ENCODE assay signal across 8 cellular contexts in the genomic region with DNA sequence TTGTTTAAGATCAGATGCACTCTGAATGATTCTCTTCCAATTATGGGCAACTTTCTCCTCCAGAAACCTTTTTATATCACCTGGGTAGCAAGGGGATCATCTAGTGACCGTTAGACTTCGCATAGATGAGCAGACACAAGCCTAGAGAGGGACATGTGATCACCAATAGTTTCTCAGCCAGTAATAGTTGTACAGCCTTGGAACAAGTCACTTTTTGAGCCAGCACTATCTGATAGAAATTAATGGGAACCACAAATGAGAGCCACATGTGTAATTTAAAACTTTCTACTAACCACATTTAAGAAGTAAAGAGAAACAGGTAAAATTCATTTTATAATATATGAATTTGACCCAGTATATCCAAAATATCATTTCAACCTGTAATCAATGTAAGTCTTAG. TPM values are rescaled to one million over a fixed set of nuclear protein-coding genes. Genes with fewer than 3 reads are reported as not detected.
DNase-seq lines count a peak whose midpoint lies in the region; ATAC-seq and TF ChIP-seq lines count a peak whose summit lies in the region.

No MANE protein-coding gene starts in this region.

- H3K4me3 Mint-ChIP-seq in MCF 10A (ENCODE audit: unreplicated experiment), result peak overlapping the region; percentile 99
- peak overlapping the region; percentile 96 to 100 (median 99) for H3K4me3 Mint-ChIP-seq in naive thymus-derived CD4-positive, alpha-beta T cell

- CTCF ChIA-PET in MCF 10A (lab: Yijun Ruan, JAX), result no interaction called here
- CTCF ChIA-PET in naive thymus-derived CD4-positive, alpha-beta T cell (lab: Charles Lee), result no interaction called here

- H3K4me1 ChIP-seq in HUES6 (ENCODE audit: control insufficient read depth, insufficient read depth, low read length), result no peaks in the 10 kb centered on the region
- H3K4me1 ChIP-seq in naive thymus-derived CD4-positive, alpha-beta T cell (ENCODE audit: control insufficient read depth in 2 of 2, insufficient read depth in 2 of 2, low read length in 2 of 2), result peaks cover 9 to 20% of the 10 kb centered on the region in 2 donors

- peaks cover 26% of the 10 kb centered on the region; the same call in 1 of the 2 replicates for H3K27me3 ChIP-seq in HUES6 (ENCODE audit: control insufficient read depth, insufficient read depth, low read length)
- H3K27me3 ChIP-seq in naive thymus-derived CD4-positive, alpha-beta T cell (ENCODE audit: control insufficient read depth in 2 of 2, insufficient read depth in 2 of 2, low read length in 2 of 2), result no peaks in the 10 kb centered on the region

- H3K27me3 Mint-ChIP-seq in MCF 10A (ENCODE audit: insufficient read depth, unreplicated experiment), result peaks cover 31% of the 10 kb centered on the region
- H3K27me3 Mint-ChIP-seq in naive thymus-derived CD4-positive, alpha-beta T cell, result peaks cover 17 to 24% (median 19%) of the 10 kb centered on the region in 5 donors

- no peak for TF ChIP-seq CTCF in AG10803 (conservative IDR thresholded peaks at IDR 0.05; ENCODE audit: low read length)
- no peak for TF ChIP-seq CTCF in MCF 10A (IDR thresholded peaks at IDR 0.05; ENCODE audit: unreplicated experiment)

- H3K4me3 ChIP-seq in AG10803 (ENCODE audit: low read length) (peak overlapping the region; percentile 62), HUES6 (ENCODE audit: low read depth, low read length) (peak overlapping the region; percentile 93)
- H3K4me3 ChIP-seq in naive thymus-derived CD4-positive, alpha-beta T cell (ENCODE audit: low read length), result peak overlapping the region; percentile 80

- POLR2A ChIA-PET in MCF 10A (lab: Yijun Ruan, JAX), result interaction anchor here (0.6 to 2.5 kb wide), 5 partner anchors 9 to 302 kb away, joined by 3 to 13 read pairs (median 7); no protein-coding TSS in a partner anchor
- POLR2A ChIA-PET in naive thymus-derived CD4-positive, alpha-beta T cell (lab: Charles Lee), result no interaction called here

- ATAC-seq in naive thymus-derived CD4-positive, alpha-beta T cell, result no peak
- no peak for ATAC-seq in HG02973 (IDR thresholded peaks at IDR 0.05; ENCODE audit: unreplicated experiment)

- no peaks in the 10 kb centered on the region for H3K9me3 ChIP-seq in HUES6 (ENCODE audit: control insufficient read depth, insufficient read depth, low read depth, low read length)
- H3K9me3 ChIP-seq in naive thymus-derived CD4-positive, alpha-beta T cell (ENCODE audit: control insufficient read depth in 2 of 3, low read length in 3 of 3), result no peaks in the 10 kb centered on the region

- H3K9ac ChIP-seq in HUES6 (ENCODE audit: low read length), result no peak overlapping the region

- peak; percentile 23 for DNase-seq in AG10803 (ENCODE audit: low read depth)
- DNase-seq in MCF 10A (ENCODE audit: unreplicated experiment), result no peak
- peak in 1 of 9 donors; percentile 2 for DNase-seq in naive thymus-derived CD4-positive, alpha-beta T cell
- no peak for DNase-seq in Kasumi-1 (lab: John Stamatoyannopoulos, UW)
- no peak for DNase-seq in central memory CD4-positive, alpha-beta T cell
- no peak for DNase-seq in NCI-H1092 (lab: John Stamatoyannopoulos, UW)

- intact Hi-C loops in MCF 10A (cut with micrococcal nuclease), result no loop called here
- intact Hi-C loops in naive thymus-derived CD4-positive, alpha-beta T cell (cut with micrococcal nuclease), result loop anchor here (1.0 to 10.0 kb wide), 6 partner anchors 166 to 1228 kb away; a partner anchor contains a TSS

- H3K9me3 Mint-ChIP-seq in MCF 10A (ENCODE audit: unreplicated experiment), result no peaks in the 10 kb centered on the region
- H3K9me3 Mint-ChIP-seq in naive thymus-derived CD4-positive, alpha-beta T cell, result peaks cover 0 to 2% (median 0%) of the 10 kb centered on the region in 11 donors

- no peak overlapping the region for H3K27ac ChIP-seq in HUES6 (ENCODE audit: low read depth, low read length)
- peak overlapping the region; percentile 45 for H3K27ac ChIP-seq in naive thymus-derived CD4-positive, alpha-beta T cell (ENCODE audit: low read depth, low read length)

- peaks cover 10% of the 10 kb centered on the region for H3K4me1 Mint-ChIP-seq in MCF 10A (ENCODE audit: insufficient read depth, unreplicated experiment)
- H3K4me1 Mint-ChIP-seq in naive thymus-derived CD4-positive, alpha-beta T cell, result peaks cover 13 to 45% (median 35%) of the 10 kb centered on the region in 7 donors

- no TSS peak for BruUV-seq in MCF 10A (replicated peaks; lab: Mats Ljungman, UMichigan)

- no peak overlapping the region for H3K27ac Mint-ChIP-seq in MCF 10A (ENCODE audit: low read depth, unreplicated experiment)
- H3K27ac Mint-ChIP-seq in naive thymus-derived CD4-positive, alpha-beta T cell, result peak overlapping the region in 6 of 9 donors; percentile 88 to 96 (median 92)

- peaks cover 7% of the 10 kb centered on the region for H3K36me3 Mint-ChIP-seq in MCF 10A (ENCODE audit: insufficient read depth, unreplicated experiment)
- peaks cover 0 to 15% (median 5%) of the 10 kb centered on the region in 5 donors for H3K36me3 Mint-ChIP-seq in naive thymus-derived CD4-positive, alpha-beta T cell

- H3K36me3 ChIP-seq in HUES6 (ENCODE audit: control insufficient read depth, insufficient read depth, low read length), result no peaks in the 10 kb centered on the region
- no peaks in the 10 kb centered on the region for H3K36me3 ChIP-seq in naive thymus-derived CD4-positive, alpha-beta T cell (ENCODE audit: control insufficient read depth in 2 of 3, insufficient read depth in 3 of 3, low read length in 3 of 3)

RNA-seq across cellular contexts. Expression of a gene that starts 0.6 kb away (rescaled TPM):
- 44.9 and 45.2 TPM in 2 replicates for total RNA-seq in MCF 10A (2022)
- total RNA-seq in naive thymus-derived CD4-positive, alpha-beta T cell, result 10 to 100 TPM; 41.7 to 72.9 (median 49.1) TPM
- 10 to 100 TPM; 84.0 to 93.4 TPM for polyA plus RNA-seq in naive thymus-derived CD4-positive, alpha-beta T cell
